In the genomic region with DNA sequence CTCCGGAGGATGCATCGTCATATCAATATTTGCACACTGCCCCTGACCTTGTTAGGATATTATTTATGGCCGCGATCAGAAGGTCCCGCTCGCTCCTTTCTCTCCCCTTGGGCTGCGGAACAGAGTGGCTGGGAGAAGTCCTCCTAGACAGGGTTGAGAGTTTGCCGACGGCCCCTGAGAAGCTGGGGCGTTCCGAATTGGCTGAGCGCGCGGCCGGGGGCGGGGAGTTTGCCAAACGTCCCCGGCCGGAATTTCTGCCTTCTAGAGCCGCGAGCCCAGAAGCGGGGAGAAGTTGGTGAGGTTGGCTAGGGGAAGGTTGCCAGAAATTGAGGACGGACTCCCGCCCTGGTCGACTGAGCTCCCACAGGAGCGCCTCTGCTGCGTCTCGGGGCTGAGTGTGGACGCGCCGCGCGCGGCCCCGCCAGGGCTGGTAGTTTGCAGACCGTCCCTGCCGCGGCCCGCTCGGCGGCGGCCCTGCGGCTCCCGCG, we compare ENCODE assay signal across 8 cellular contexts.
DNase-seq lines count a peak whose midpoint lies in the region; ATAC-seq and TF ChIP-seq lines count a peak whose summit lies in the region.

No MANE protein-coding gene starts in this region.

- POLR2A ChIA-PET in PC-3 (lab: Charles Lee; ENCODE audit: unreplicated experiment): no interaction called here

- peak overlapping the region; percentile 90 for H3K4me3 Mint-ChIP-seq in activated T-cell treated with anti-CD3 and anti-CD28 coated beads, Interleukin-2, amount 50 U/mL, for 24 hours

- H3K9me3 ChIP-seq in PC-3 (ENCODE audit: low read length): no peaks in the 10 kb centered on the region
- H3K9me3 ChIP-seq in esophagus (ENCODE audit: control insufficient read depth in 2 of 2, insufficient read depth in 1 of 2, low read depth in 1 of 2, low read length in 1 of 2): no peaks in the 10 kb centered on the region
- H3K9me3 ChIP-seq in muscle layer of colon (ENCODE audit: low read length): no peaks in the 10 kb centered on the region

- peaks cover 2% of the 10 kb centered on the region for H3K36me3 Mint-ChIP-seq in activated T-cell treated with anti-CD3 and anti-CD28 coated beads, Interleukin-2, amount 50 U/mL, for 24 hours (ENCODE audit: low read depth)

- H3K9ac ChIP-seq in PC-3 (ENCODE audit: low read length): peak overlapping the region; percentile 78; the same call in 1 of the 2 replicates
- peak overlapping the region; percentile 61 for H3K9ac ChIP-seq in muscle layer of colon (ENCODE audit: low read length)

- DNase-seq in DMS153 (lab: John Stamatoyannopoulos, UW): peak; percentile 67
- DNase-seq in HuH-7 (ENCODE audit: low spot score): peak; percentile 96
- peak; percentile 93 for DNase-seq in PC-3
- DNase-seq in activated T-cell treated with anti-CD3 and anti-CD28 coated beads, Interleukin-2, amount 50 U/mL, for 24 hours: peak; percentile 88
- DNase-seq in stimulated activated CD8-positive, alpha-beta memory T cell treated with anti-CD3 and anti-CD28 coated beads, Interleukin-7, amount 100 ng/mL, for 24 hours (ENCODE audit: low read depth): peak; percentile 67

- intact Hi-C loops in PC-3 (cut with micrococcal nuclease): loop anchor here (5.0 kb wide), 2 partner anchors 88 to 238 kb away; no protein-coding TSS in a partner anchor

- WGBS in esophagus, 2 donors: 1% methylated on average over 44 to 45 of the region's 45 CpGs

- no TSS peak for BruUV-seq in PC-3 (replicated peaks; lab: Mats Ljungman, UMichigan)

- H4K20me1 ChIP-seq in PC-3 (ENCODE audit: low read length): peaks cover 21% of the 10 kb centered on the region; the same call in 1 of the 2 replicates

- H3K9me2 ChIP-seq in PC-3 (replicated peaks; ENCODE audit: low read length): no peaks in the 10 kb centered on the region

- H3K4me1 ChIP-seq in PC-3 (ENCODE audit: insufficient read depth, low read length) (peaks cover 12% of the 10 kb centered on the region), esophagus (ENCODE audit: control insufficient read depth in 2 of 2, insufficient read depth in 2 of 2, low read length in 1 of 2) (peaks cover 0 to 7% of the 10 kb centered on the region in 2 donors), muscle layer of colon (ENCODE audit: insufficient read depth, low read length) (peaks cover 28% of the 10 kb centered on the region)

- no peaks in the 10 kb centered on the region for H3F3A ChIP-seq in PC-3 (ENCODE audit: low read length, unreplicated experiment)

- 0 out of 2 replicates have a peak overlapping the region, but pooled peaks have one; percentile 40 for H3K27ac ChIP-seq in PC-3 (ENCODE audit: low read length)
- peak overlapping the region; percentile 88 to 94 for H3K27ac ChIP-seq in esophagus (ENCODE audit: low read depth in 2 of 2, low read length in 1 of 2)
- H3K27ac ChIP-seq in muscle layer of colon (ENCODE audit: low read depth, low read length): peak overlapping the region; percentile 61

- peak overlapping the region; percentile 97 for H2AFZ ChIP-seq in PC-3 (ENCODE audit: low read length)

- H3K4me2 ChIP-seq in PC-3 (ENCODE audit: low read length): peak overlapping the region; percentile 98

- peaks cover 48% of the 10 kb centered on the region for H3K4me1 Mint-ChIP-seq in activated T-cell treated with anti-CD3 and anti-CD28 coated beads, Interleukin-2, amount 50 U/mL, for 24 hours (ENCODE audit: low read depth)

- peak overlapping the region; percentile 94 for H3K27ac Mint-ChIP-seq in activated T-cell treated with anti-CD3 and anti-CD28 coated beads, Interleukin-2, amount 50 U/mL, for 24 hours

- no peak for TF ChIP-seq CTCF in PC-3 (conservative IDR thresholded peaks at IDR 0.05; ENCODE audit: low read depth, low read length)

- no peaks in the 10 kb centered on the region for H3K9me3 Mint-ChIP-seq in activated T-cell treated with anti-CD3 and anti-CD28 coated beads, Interleukin-2, amount 50 U/mL, for 24 hours

- H3K27me3 Mint-ChIP-seq in activated T-cell treated with anti-CD3 and anti-CD28 coated beads, Interleukin-2, amount 50 U/mL, for 24 hours: no peaks in the 10 kb centered on the region

- H3K36me3 ChIP-seq in PC-3 (ENCODE audit: low read depth, low read length): no peaks in the 10 kb centered on the region
- H3K36me3 ChIP-seq in esophagus (ENCODE audit: control insufficient read depth in 2 of 2, insufficient read depth in 2 of 2, low read length in 1 of 2): no peaks in the 10 kb centered on the region
- H3K36me3 ChIP-seq in muscle layer of colon (ENCODE audit: insufficient read depth, low read length): no peaks in the 10 kb centered on the region

- H3K27me3 ChIP-seq in PC-3 (ENCODE audit: low read length) (no peaks in the 10 kb centered on the region), esophagus (ENCODE audit: control insufficient read depth in 1 of 2, insufficient read depth in 2 of 2, low read length in 2 of 2) (no peaks in the 10 kb centered on the region), muscle layer of colon (ENCODE audit: control insufficient read depth in 1 of 2, insufficient read depth in 2 of 2, low read length in 2 of 2) (no peaks in the 10 kb centered on the region)

- peaks cover 46% of the 10 kb centered on the region for H3K79me2 ChIP-seq in PC-3 (ENCODE audit: low read length)

- peak overlapping the region; percentile 94 for H3K4me3 ChIP-seq in PC-3 (ENCODE audit: low read length)
- H3K4me3 ChIP-seq in esophagus (ENCODE audit: low read depth in 1 of 2, low read length in 2 of 2): peak overlapping the region; percentile 70 to 94
- H3K4me3 ChIP-seq in muscle layer of colon (ENCODE audit: low read depth in 1 of 2, low read length in 2 of 2): peak overlapping the region; percentile 67 to 88

- CTCF ChIA-PET in PC-3 (lab: Charles Lee): interaction anchor here (0.8 to 1.7 kb wide), 4 partner anchors 124 to 331 kb away, joined by 3 to 11 read pairs (median 5); no protein-coding TSS in a partner anchor

- ATAC-seq in GM21526 (IDR thresholded peaks at IDR 0.05; ENCODE audit: low FRiP score, unreplicated experiment) (peak; percentile 63), PC-3 (peak; percentile 54)

Comparison
In these comparisons a context has a peak if more than half of its experiments do, and no peak if none do; other contexts are left out.
1. Peak in every context shown above with its lines: DNase-seq, ATAC-seq, H3K4me3 ChIP-seq and H3K27ac ChIP-seq.
2. H3K27ac ChIP-seq: peak in every context shown above with its lines; median percentile 91 in esophagus; 61 in muscle layer of colon; 40 in PC-3.